Comparison of ENCODE assay signal across 17 cellular contexts in the genomic region with DNA sequence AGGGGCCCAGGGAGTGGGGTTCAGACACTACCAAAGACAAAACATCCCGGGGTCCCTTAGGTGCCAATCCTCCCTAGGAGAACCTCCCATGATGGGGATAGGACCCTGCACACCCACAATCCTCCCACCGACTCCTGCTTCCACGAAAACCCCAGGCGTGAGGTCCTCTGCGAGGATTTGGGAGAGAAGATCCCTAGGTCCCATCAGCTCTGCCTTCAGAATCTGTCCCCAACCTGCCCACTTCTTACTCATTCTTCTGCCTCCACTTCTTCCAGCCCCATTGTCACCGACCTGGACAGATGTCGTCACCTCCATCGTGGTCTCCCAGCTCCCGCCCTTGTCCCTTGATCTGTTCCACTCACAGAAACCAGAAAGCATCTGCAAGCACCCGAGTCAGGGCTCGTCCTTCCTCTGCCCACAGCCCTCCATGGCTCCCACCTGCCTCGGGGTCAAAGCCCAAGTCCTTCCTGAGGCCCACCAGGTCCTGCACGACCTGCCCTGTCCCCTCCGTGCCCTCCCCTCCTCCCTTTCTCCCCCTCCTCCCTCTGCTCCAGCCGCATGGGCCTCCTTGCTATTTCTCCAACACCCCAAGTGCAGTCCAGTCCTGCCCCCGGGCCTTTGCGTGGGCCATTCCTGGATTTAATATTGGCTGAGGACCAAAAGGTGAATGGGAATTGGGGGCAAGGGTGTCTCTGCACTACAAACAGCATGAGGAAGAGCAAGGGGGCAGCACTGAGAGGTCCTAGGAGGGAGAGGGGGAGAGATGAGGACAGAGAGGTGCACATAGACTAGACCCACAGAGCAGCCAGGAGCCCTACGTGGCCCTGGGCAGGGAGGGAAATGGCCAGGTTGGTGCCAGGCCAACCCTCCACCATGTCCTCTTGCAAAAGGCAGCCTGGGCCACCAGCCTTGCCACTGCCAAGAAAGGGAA. TPM values are rescaled to one million over a fixed set of nuclear protein-coding genes. Genes with fewer than 3 reads are reported as not detected.
DNase-seq lines count a peak whose midpoint lies in the region; ATAC-seq and TF ChIP-seq lines count a peak whose summit lies in the region.
"Had no signal": no experiment of that assay in that cellular context is flagged by ENCODE, and none has a peak within 500 bp of the region (broad histone marks: within the 10 kb centered on the region; RNA-seq: fewer than 3 reads in every experiment).

No MANE protein-coding gene starts in this region.

- POLR2A ChIA-PET in BJ (lab: Charles Lee): no interaction called here

- H3K4me1 Mint-ChIP-seq in endodermal cell (peaks cover 13% of the 10 kb centered on the region), osteocyte (ENCODE audit: unreplicated experiment) (peaks cover 31% of the 10 kb centered on the region)
- H3K4me1 Mint-ChIP-seq in activated CD8-positive, alpha-beta memory T cell treated with anti-CD3 and anti-CD28 coated beads, Interleukin-2, amount 10 ng/mL, durations not matched to agents 7 days and 5 days: no peaks in the 10 kb centered on the region

- H3K36me3 Mint-ChIP-seq in endodermal cell (ENCODE audit: low read depth) (peaks cover 27% of the 10 kb centered on the region), osteocyte (ENCODE audit: unreplicated experiment) (peaks cover 19% of the 10 kb centered on the region)
- H3K36me3 Mint-ChIP-seq in activated CD8-positive, alpha-beta memory T cell treated with anti-CD3 and anti-CD28 coated beads, Interleukin-2, amount 10 ng/mL, durations not matched to agents 7 days and 5 days: no peaks in the 10 kb centered on the region
- H3K36me3 Mint-ChIP-seq: activated naive CD4-positive, alpha-beta T cell treated with anti-CD3 and anti-CD28 coated beads, Interleukin-2, amount 50 U/mL, for 72 hours had no signal

- H3K4me3 ChIP-seq in BJ (ENCODE audit: low read depth, low read length) (no peak overlapping the region), NT2/D1 (ENCODE audit: insufficient read length, low read depth) (no peak overlapping the region), endodermal cell (ENCODE audit: low read length) (no peak overlapping the region), osteoblast (ENCODE audit: insufficient read depth, low read length) (no peak overlapping the region)

- H3K27ac ChIP-seq in endodermal cell (ENCODE audit: low read depth, low read length) (no peak overlapping the region), osteoblast (ENCODE audit: low read depth, low read length) (no peak overlapping the region)
- H3K27ac ChIP-seq: KMS-11, neutrophil had no signal

- H4K20me1 ChIP-seq in osteoblast (ENCODE audit: insufficient read depth, low read length): peaks cover 74% of the 10 kb centered on the region

- 87 to 88% methylated on average over 10 to 18 of the region's 18 CpGs for WGBS in endodermal cell (ENCODE audit: insufficient coverage in 1 of 2, insufficient read length in 1 of 2), 2 experiments

- no peaks in the 10 kb centered on the region for H3K9me3 ChIP-seq in NT2/D1 (ENCODE audit: insufficient read depth, low read length)
- H3K9me3 ChIP-seq in endodermal cell (ENCODE audit: control insufficient read depth, low read length): no peaks in the 10 kb centered on the region
- H3K9me3 ChIP-seq in osteoblast (ENCODE audit: low read depth, low read length): no peaks in the 10 kb centered on the region
- H3K9me3 ChIP-seq: Caco-2, neutrophil had no signal

- in situ Hi-C loops in GM13977 (cut with MboI; ENCODE audit: low pct_unique_long_range_greater_than_20kb, low sequenced_read_pairs, unreplicated experiment): no loop called here

- no peaks in the 10 kb centered on the region for H3K27me3 ChIP-seq in BJ (ENCODE audit: control insufficient read depth, insufficient read depth, low read length)
- H3K27me3 ChIP-seq in NT2/D1 (ENCODE audit: insufficient read depth, insufficient read length): no peaks in the 10 kb centered on the region
- no peaks in the 10 kb centered on the region for H3K27me3 ChIP-seq in endodermal cell (ENCODE audit: control insufficient read depth, insufficient read depth, low read length, poor library complexity, severe bottlenecking)
- H3K27me3 ChIP-seq in osteoblast (ENCODE audit: insufficient read depth, low read length): no peaks in the 10 kb centered on the region

- H3K27me3 Mint-ChIP-seq in endodermal cell (ENCODE audit: insufficient read depth) (no peaks in the 10 kb centered on the region), osteocyte (ENCODE audit: unreplicated experiment) (no peaks in the 10 kb centered on the region)
- peaks cover 19% of the 10 kb centered on the region for H3K27me3 Mint-ChIP-seq in activated CD8-positive, alpha-beta memory T cell treated with anti-CD3 and anti-CD28 coated beads, Interleukin-2, amount 10 ng/mL, durations not matched to agents 7 days and 5 days

- H3K9me3 Mint-ChIP-seq in endodermal cell (no peaks in the 10 kb centered on the region), osteocyte (ENCODE audit: unreplicated experiment) (no peaks in the 10 kb centered on the region)
- H3K9me3 Mint-ChIP-seq in activated CD8-positive, alpha-beta memory T cell treated with anti-CD3 and anti-CD28 coated beads, Interleukin-2, amount 10 ng/mL, durations not matched to agents 7 days and 5 days (ENCODE audit: low read depth): no peaks in the 10 kb centered on the region
- H3K9me3 Mint-ChIP-seq: activated naive CD4-positive, alpha-beta T cell treated with anti-CD3 and anti-CD28 coated beads, Interleukin-2, amount 50 U/mL, for 72 hours had no signal

- DNase-seq in BJ (ENCODE audit: low read depth) (no peak), NT2/D1 (ENCODE audit: low read depth, low spot score) (no peak), endodermal cell (peak; percentile 57), osteoblast (ENCODE audit: insufficient read length, low spot score, missing footprints) (peak; percentile 83), osteocyte (ENCODE audit: extremely low spot score, unreplicated experiment) (no peak), GM13977 (ENCODE audit: low spot score) (no peak)
- no peak for DNase-seq in activated CD8-positive, alpha-beta memory T cell treated with anti-CD3 and anti-CD28 coated beads, Interleukin-2, amount 10 ng/mL, durations not matched to agents 7 days and 5 days
- DNase-seq: ACHN; activated CD4-positive, CD25-positive, alpha-beta regulatory T cell treated with anti-CD3 and anti-CD28 coated beads, Interleukin-2, amount 50 U/mL, for 72 hours; Caco-2; NCI-H1436; NCI-H2227 treated with DMSO at 0.1 percent for 48 hours; stimulated activated CD4-positive, alpha-beta T cell treated with anti-CD3 and anti-CD28 coated beads, Interleukin-4, amount 100 ng/mL, for 4 hours had no signal

- H3K27ac Mint-ChIP-seq in endodermal cell (no peak overlapping the region), osteocyte (ENCODE audit: unreplicated experiment) (no peak overlapping the region)
- H3K27ac Mint-ChIP-seq in activated CD8-positive, alpha-beta memory T cell treated with anti-CD3 and anti-CD28 coated beads, Interleukin-2, amount 10 ng/mL, durations not matched to agents 7 days and 5 days: no peak overlapping the region
- H3K27ac Mint-ChIP-seq: activated naive CD4-positive, alpha-beta T cell treated with anti-CD3 and anti-CD28 coated beads, Interleukin-2, amount 50 U/mL, for 72 hours had no signal

- CTCF ChIA-PET in BJ (lab: Yijun Ruan, JAX): interaction anchor here (1.1 kb wide), 1 partner anchor 32 kb away, joined by 3 read pairs; no protein-coding TSS in a partner anchor
- CTCF ChIA-PET in activated CD8-positive, alpha-beta memory T cell treated with anti-CD3 and anti-CD28 coated beads, Interleukin-2, amount 10 ng/mL, durations not matched to agents 7 days and 5 days (lab: Charles Lee): no interaction called here

- H3K4me3 Mint-ChIP-seq in endodermal cell: no peak overlapping the region
- no peak overlapping the region for H3K4me3 Mint-ChIP-seq in activated CD8-positive, alpha-beta memory T cell treated with anti-CD3 and anti-CD28 coated beads, Interleukin-2, amount 10 ng/mL, durations not matched to agents 7 days and 5 days
- no peak overlapping the region for H3K4me3 Mint-ChIP-seq in osteocyte (ENCODE audit: unreplicated experiment)

- H3K4me2 ChIP-seq in osteoblast (ENCODE audit: insufficient read depth, low read length): no peak overlapping the region
- H3K4me2 ChIP-seq: KMS-11 had no signal

- ATAC-seq in HG03565 (IDR thresholded peaks at IDR 0.05; ENCODE audit: unreplicated experiment): no peak
- ATAC-seq in activated CD8-positive, alpha-beta memory T cell treated with anti-CD3 and anti-CD28 coated beads, Interleukin-2, amount 10 ng/mL, durations not matched to agents 7 days and 5 days: no peak
- ATAC-seq: activated naive CD4-positive, alpha-beta T cell treated with anti-CD3 and anti-CD28 coated beads, Interleukin-2, amount 50 U/mL, for 72 hours had no signal

- TF ChIP-seq CTCF in BJ (IDR thresholded peaks at IDR 0.05; ENCODE audit: insufficient read depth, low read depth, low read length) (peak; percentile 15; the same call in 1 of the 2 replicates), endodermal cell (conservative IDR thresholded peaks at IDR 0.05) (peak; percentile 58), osteoblast (IDR thresholded peaks at IDR 0.05; ENCODE audit: extremely low read depth, low read depth, low read length) (no peak), osteocyte (IDR thresholded peaks at IDR 0.05) (no peak), GM13977 (IDR thresholded peaks at IDR 0.05; ENCODE audit: extremely low read depth, insufficient read depth, missing control alignments) (no peak)

- H3K36me3 ChIP-seq in BJ (ENCODE audit: control insufficient read depth, insufficient read depth, low read length) (peaks cover 11% of the 10 kb centered on the region), NT2/D1 (ENCODE audit: insufficient read depth, insufficient read length, low read length) (peaks cover 35% of the 10 kb centered on the region), endodermal cell (ENCODE audit: control insufficient read depth, insufficient read depth, low read length) (peaks cover 17% of the 10 kb centered on the region), osteoblast (ENCODE audit: insufficient read depth, low read length) (peaks cover 16% of the 10 kb centered on the region)
- H3K36me3 ChIP-seq: neutrophil had no signal

- H3K9ac ChIP-seq in NT2/D1 (ENCODE audit: insufficient read length, low read depth) (peak overlapping the region; percentile 8), endodermal cell (ENCODE audit: extremely low read depth, low read length, poor library complexity, severe bottlenecking) (no peak overlapping the region)
- H3K9ac ChIP-seq: KMS-11 had no signal

- no peak overlapping the region for H2AFZ ChIP-seq in osteoblast (ENCODE audit: low read length)

- H3K4me1 ChIP-seq in NT2/D1 (ENCODE audit: insufficient read depth, insufficient read length): peaks cover 32% of the 10 kb centered on the region
- H3K4me1 ChIP-seq in endodermal cell (ENCODE audit: control insufficient read depth, insufficient read depth, low read length): no peaks in the 10 kb centered on the region
- peaks cover 41% of the 10 kb centered on the region for H3K4me1 ChIP-seq in osteoblast (ENCODE audit: insufficient read depth, low read length)
- H3K4me1 ChIP-seq: Caco-2 had no signal

- H3K79me2 ChIP-seq in osteoblast (ENCODE audit: insufficient read depth, low read length): peaks cover 64% of the 10 kb centered on the region

RNA-seq across cellular contexts. Expression of gene PTPRS, which starts 51.3 kb away (rescaled TPM):
- 27.9 and 40.1 TPM in 2 replicates for polyA plus RNA-seq in BJ (2011; rRNA removed)
- polyA minus RNA-seq in BJ (2011; rRNA and poly(A)+ RNA removed): 119 and 148 TPM in 2 replicates
- total RNA-seq in endodermal cell: 100 to 1,000 TPM; 226 to 248 TPM
- polyA plus RNA-seq in endodermal cell (2013, experiment 1 of 2): 178 TPM
- 175 TPM for polyA plus RNA-seq in endodermal cell (2013, experiment 2 of 2)
- total RNA-seq in osteoblast: 218 and 227 TPM in 2 replicates
- total RNA-seq in activated CD8-positive, alpha-beta memory T cell treated with anti-CD3 and anti-CD28 coated beads, Interleukin-2, amount 10 ng/mL, durations not matched to agents 7 days and 5 days: under 1 TPM; 0.16 to 0.32 TPM
- total RNA-seq in osteocyte: 182 and 185 TPM in 2 replicates

Comparison
In these comparisons a context has a peak if more than half of its experiments do, and no peak if none do; other contexts are left out.
1. DNase-seq: peak in endodermal cell (single experiment) and osteoblast (single experiment); none in BJ (single experiment), NT2/D1 (single experiment), activated CD8-positive, alpha-beta memory T cell treated with anti-CD3 and anti-CD28 coated beads, Interleukin-2, amount 10 ng/mL, durations not matched to agents 7 days and 5 days (single experiment), osteocyte (single experiment) and GM13977 (single experiment).
2. CTCF ChIP-seq: peak in BJ (single experiment) and endodermal cell (single experiment); none in osteoblast (single experiment), osteocyte (single experiment) and GM13977 (single experiment).
3. RNA of gene PTPRS, which starts 51.3 kb away (total RNA-seq): 226 to 248 TPM in endodermal cell, 218 to 227 TPM in osteoblast and 182 to 185 TPM in osteocyte; 0.16 to 0.32 TPM in activated CD8-positive, alpha-beta memory T cell treated with anti-CD3 and anti-CD28 coated beads, Interleukin-2, amount 10 ng/mL, durations not matched to agents 7 days and 5 days; every median in the first group is over 100 times any median in the second.